In the genomic region with DNA sequence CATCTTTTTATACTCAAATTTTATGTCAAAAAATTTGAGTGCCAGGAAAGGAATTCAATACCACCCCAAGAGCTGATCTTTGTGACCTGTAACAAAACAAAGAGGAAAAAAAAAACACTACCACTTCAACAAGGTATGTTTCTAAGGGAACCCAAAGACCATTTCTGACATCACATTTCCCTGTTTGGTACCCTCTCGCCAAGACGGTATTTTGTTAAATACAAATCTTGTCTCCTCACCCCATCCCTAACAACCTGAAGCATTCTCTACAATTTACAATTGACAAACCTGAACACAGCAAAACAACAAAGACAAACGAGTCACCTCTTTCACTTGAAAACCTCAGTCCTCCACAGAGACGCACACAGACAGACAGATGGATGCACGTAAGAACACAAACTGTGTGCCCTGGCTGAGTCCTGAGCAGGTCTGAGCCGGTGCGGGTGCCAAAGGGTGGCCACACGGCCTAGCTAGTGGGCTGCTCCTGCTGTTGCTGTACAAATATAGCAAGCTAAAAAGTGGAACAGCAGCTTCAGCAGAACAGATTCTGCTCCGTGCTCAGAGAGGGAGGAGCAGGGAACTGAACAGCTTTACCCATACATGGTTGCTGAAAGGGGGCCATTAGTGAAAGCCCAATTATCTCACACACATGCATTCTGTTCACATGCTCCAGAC, we compare ENCODE assay signal across 8 cellular contexts. TPM values are rescaled to one million over a fixed set of nuclear protein-coding genes. Genes with fewer than 3 reads are reported as not detected.
A peak's percentile ranks its signal among the peaks of the same experiment; 100 is the strongest.
DNase-seq lines count a peak whose midpoint lies in the region; ATAC-seq and TF ChIP-seq lines count a peak whose summit lies in the region.

No MANE protein-coding gene starts in this region.

- H3K23ac ChIP-seq in mesendoderm (ENCODE audit: low read length) = peak overlapping the region; percentile 83

- H3K27me3 ChIP-seq in PC-9 (ENCODE audit: insufficient read depth, low read depth) = no peaks in the 10 kb centered on the region
- no peaks in the 10 kb centered on the region for H3K27me3 ChIP-seq in colonic mucosa
- no peaks in the 10 kb centered on the region for H3K27me3 ChIP-seq in mesendoderm (ENCODE audit: insufficient read depth, low read length, poor library complexity)
- no peaks in the 10 kb centered on the region for H3K27me3 ChIP-seq in tibial nerve

- peaks cover 93% of the 10 kb centered on the region for H4K20me1 ChIP-seq in PC-9 (ENCODE audit: insufficient read depth)

- H3K4ac ChIP-seq in mesendoderm (ENCODE audit: low read depth, low read length) = no peak overlapping the region

- peaks cover 100% of the 10 kb centered on the region for H3K79me2 ChIP-seq in PC-9 (ENCODE audit: low read depth)
- H3K79me2 ChIP-seq in mesendoderm (ENCODE audit: control insufficient read depth, insufficient read depth, low read length) = peaks cover 86% of the 10 kb centered on the region

- H2BK15ac ChIP-seq in mesendoderm (replicated peaks; ENCODE audit: low read depth) = no peak overlapping the region

- H3K4me3 ChIP-seq in PC-9 (no peak overlapping the region), colonic mucosa (no peak overlapping the region), mesendoderm (ENCODE audit: low read length) (no peak overlapping the region), tibial nerve (no peak overlapping the region)

- H3K9me3 ChIP-seq in PC-9 (ENCODE audit: insufficient read depth, low read depth) = no peaks in the 10 kb centered on the region
- H3K9me3 ChIP-seq in colonic mucosa = no peaks in the 10 kb centered on the region
- H3K9me3 ChIP-seq in tibial nerve = no peaks in the 10 kb centered on the region

- H2AFZ ChIP-seq in PC-9 = no peak overlapping the region

- no peak overlapping the region for H2BK120ac ChIP-seq in mesendoderm (ENCODE audit: low read depth, low read length)

- no TSS peak for BruUV-seq in PC-9 (replicated peaks; lab: Mats Ljungman, UMichigan)

- no peak overlapping the region for H3K18ac ChIP-seq in mesendoderm (ENCODE audit: low read length)

- peaks cover 3% of the 10 kb centered on the region for H3K79me1 ChIP-seq in mesendoderm (ENCODE audit: low read length)

- H3K9me2 ChIP-seq in PC-9 (ENCODE audit: insufficient read depth) = no peaks in the 10 kb centered on the region

- ATAC-seq in GM19035 (IDR thresholded peaks at IDR 0.05; ENCODE audit: unreplicated experiment) (peak; percentile 30), HG03175 (IDR thresholded peaks at IDR 0.05; ENCODE audit: unreplicated experiment) (no peak)

- TF ChIP-seq CTCF in PC-9 (conservative IDR thresholded peaks at IDR 0.05) = no peak
- TF ChIP-seq CTCF in colonic mucosa (IDR thresholded peaks at IDR 0.05) = no peak
- no peak for TF ChIP-seq CTCF in tibial nerve (IDR thresholded peaks at IDR 0.05)

- no peak overlapping the region for H3K9ac ChIP-seq in colonic mucosa (ENCODE audit: low read depth in 2 of 2, low read length in 2 of 2)
- H3K9ac ChIP-seq in mesendoderm (ENCODE audit: low read length) = peak overlapping the region; percentile 52

- TF ChIP-seq EP300 in tibial nerve (IDR thresholded peaks at IDR 0.05) = no peak

- no peak overlapping the region for H2AK5ac ChIP-seq in mesendoderm (ENCODE audit: low read length)

- H3K27ac ChIP-seq in PC-9 (peak overlapping the region; percentile 59), colonic mucosa (peak overlapping the region; percentile 22), mesendoderm (ENCODE audit: low read depth, low read length) (peak overlapping the region; percentile 65), tibial nerve (peak overlapping the region; percentile 11 to 90 (median 72))

- H3F3A ChIP-seq in PC-9 (ENCODE audit: insufficient read depth, low read depth) = peaks cover 56% of the 10 kb centered on the region

- no peak overlapping the region for H4K8ac ChIP-seq in mesendoderm (ENCODE audit: low read depth, low read length)

- H3K4me1 ChIP-seq in PC-9 (replicated peaks; ENCODE audit: insufficient read depth) = peaks cover 30% of the 10 kb centered on the region
- H3K4me1 ChIP-seq in colonic mucosa = peaks cover 4% of the 10 kb centered on the region
- peaks cover 9% of the 10 kb centered on the region for H3K4me1 ChIP-seq in mesendoderm (ENCODE audit: control insufficient read depth, low read depth, low read length)
- H3K4me1 ChIP-seq in tibial nerve = peaks cover 0 to 84% (median 50%) of the 10 kb centered on the region in 4 donors

- H3K56ac ChIP-seq in mesendoderm (ENCODE audit: low read length) = peak overlapping the region; percentile 71

- DNase-seq in PC-9 (no peak), colonic mucosa (no peak), mesendoderm (no peak), tibial nerve (ENCODE audit: low spot score in 2 of 2) (no peak), NCI-H748 (lab: John Stamatoyannopoulos, UW; ENCODE audit: unreplicated experiment) (no peak), activated gamma-delta T cell treated with Interleukin-2 at 50 U/mL for 16 hours (no peak)

- intact Hi-C loops in PC-9 (cut with micrococcal nuclease; ENCODE audit: unreplicated experiment) (no loop called here), colonic mucosa (cut with DNase I) (no loop called here)

- POLR2A ChIA-PET in PC-9 (lab: Charles Lee; ENCODE audit: unreplicated experiment) = no interaction called here

- CTCF ChIA-PET in PC-9 (lab: Charles Lee) = interaction anchor here (0.6 kb wide), 1 partner anchor 113 kb away, joined by 3 read pairs; no protein-coding TSS in a partner anchor

- H2BK5ac ChIP-seq in mesendoderm (ENCODE audit: low read length) = no peak overlapping the region

- no CpG with 5 or more reads among the region's 9 CpGs for WGBS in mesendoderm (ENCODE audit: extremely low coverage, insufficient coverage, low lambda C conversion rate)
- WGBS in tibial nerve, 2 donors = 15 to 20% methylated on average over 9 of the region's 9 CpGs

- H4K5ac ChIP-seq in mesendoderm (ENCODE audit: low read length) = no peak overlapping the region

- no peak for TF ChIP-seq POLR2A in tibial nerve (IDR thresholded peaks at IDR 0.05)

- H3K4me2 ChIP-seq in PC-9 = peak overlapping the region; percentile 43
- H3K4me2 ChIP-seq in mesendoderm (ENCODE audit: low read length) = no peak overlapping the region

- H3K36me3 ChIP-seq in PC-9 (ENCODE audit: low read depth) = peaks cover 5% of the 10 kb centered on the region; the same call in 1 of the 2 replicates
- no peaks in the 10 kb centered on the region for H3K36me3 ChIP-seq in colonic mucosa
- H3K36me3 ChIP-seq in mesendoderm (ENCODE audit: control insufficient read depth, insufficient read depth, low read length) = no peaks in the 10 kb centered on the region
- H3K36me3 ChIP-seq in tibial nerve = no peaks in the 10 kb centered on the region

RNA-seq across cellular contexts. Expression of a gene that starts 28.6 kb away (rescaled TPM):
- total RNA-seq in PC-9 (2021) (115 and 165 TPM in 2 replicates), colonic mucosa (10 to 100 TPM; 76.1 to 96.8 TPM), tibial nerve (100 to 1,000 TPM in 3 of 4 donors, 10 to 100 TPM in 1; 70.3 to 144 (median 127) TPM)
- polyA plus RNA-seq in mesendoderm (2013, experiment 1 of 2) = 134 TPM
- polyA plus RNA-seq in mesendoderm (2013, experiment 2 of 2) = 128 TPM

RNA-seq across cellular contexts. Expression of a gene that starts 41.1 kb away (rescaled TPM):
- 74.8 and 79.0 TPM in 2 replicates for total RNA-seq in PC-9 (2021)
- total RNA-seq in colonic mucosa = 10 to 100 TPM; 33.6 to 52.5 TPM
- 57.4 TPM for polyA plus RNA-seq in mesendoderm (2013, experiment 1 of 2)
- polyA plus RNA-seq in mesendoderm (2013, experiment 2 of 2) = 59.5 TPM
- total RNA-seq in tibial nerve = 100 to 1,000 TPM in 3 of 4 donors, 10 to 100 TPM in 1; 97.3 to 158 (median 137) TPM

RNA-seq across cellular contexts. Expression of a gene that starts 54.4 kb away (rescaled TPM):
- total RNA-seq in PC-9 (2021) (20.2 and 20.3 TPM in 2 replicates), colonic mucosa (10 to 100 TPM; 14.5 to 15.5 TPM), tibial nerve (10 to 100 TPM; 18.0 to 20.8 (median 19.5) TPM)
- polyA plus RNA-seq in mesendoderm (2013, experiment 1 of 2) = 8.1 TPM
- 8.4 TPM for polyA plus RNA-seq in mesendoderm (2013, experiment 2 of 2)

RNA-seq across cellular contexts. Expression of a gene that starts 54.5 kb away (rescaled TPM):
- total RNA-seq in PC-9 (2021) = 119 and 140 TPM in 2 replicates
- total RNA-seq in colonic mucosa = 100 to 1,000 TPM; 228 to 266 TPM
- 123 TPM for polyA plus RNA-seq in mesendoderm (2013, experiment 1 of 2)
- 123 TPM for polyA plus RNA-seq in mesendoderm (2013, experiment 2 of 2)
- total RNA-seq in tibial nerve = 10 to 100 TPM; 55.1 to 65.4 (median 61.1) TPM

Comparison
In these comparisons a context has a peak if more than half of its experiments do, and no peak if none do; other contexts are left out.
1. H3K27ac ChIP-seq: peak in every context shown above with its lines; median percentile 72 in tibial nerve; 65 in mesendoderm; 59 in PC-9; 22 in colonic mucosa.